In genomic region chr10:125535559-125535958, GRCh38 we compare ENCODE assay signal across 1 cellular context.
TF ChIP-seq lines count a peak whose summit lies in the region.

No MANE protein-coding gene starts in this region.

TF ChIP-seq in HEK293, 187 proteins besides CTCF, POLR2A, EP300 and RAD21 (continued from another document):
- TF ChIP-seq REPIN1 (tag by site-specific recombination; IDR thresholded peaks at IDR 0.05; ENCODE audit: low read depth) = no peak
- no peak for TF ChIP-seq ZNF707 (tag by site-specific recombination; IDR thresholded peaks at IDR 0.05)
- peak; percentile 86 for TF ChIP-seq EGR2 (tag by site-specific recombination; IDR thresholded peaks at IDR 0.05; ENCODE audit: low read depth)
- TF ChIP-seq ZSCAN16 (tag by site-specific recombination; IDR thresholded peaks at IDR 0.05) = no peak
- no peak for TF ChIP-seq ZNF639 (tag by site-specific recombination; IDR thresholded peaks at IDR 0.05)
